1 cellular context compared by ENCODE assay signal in the genomic region with DNA sequence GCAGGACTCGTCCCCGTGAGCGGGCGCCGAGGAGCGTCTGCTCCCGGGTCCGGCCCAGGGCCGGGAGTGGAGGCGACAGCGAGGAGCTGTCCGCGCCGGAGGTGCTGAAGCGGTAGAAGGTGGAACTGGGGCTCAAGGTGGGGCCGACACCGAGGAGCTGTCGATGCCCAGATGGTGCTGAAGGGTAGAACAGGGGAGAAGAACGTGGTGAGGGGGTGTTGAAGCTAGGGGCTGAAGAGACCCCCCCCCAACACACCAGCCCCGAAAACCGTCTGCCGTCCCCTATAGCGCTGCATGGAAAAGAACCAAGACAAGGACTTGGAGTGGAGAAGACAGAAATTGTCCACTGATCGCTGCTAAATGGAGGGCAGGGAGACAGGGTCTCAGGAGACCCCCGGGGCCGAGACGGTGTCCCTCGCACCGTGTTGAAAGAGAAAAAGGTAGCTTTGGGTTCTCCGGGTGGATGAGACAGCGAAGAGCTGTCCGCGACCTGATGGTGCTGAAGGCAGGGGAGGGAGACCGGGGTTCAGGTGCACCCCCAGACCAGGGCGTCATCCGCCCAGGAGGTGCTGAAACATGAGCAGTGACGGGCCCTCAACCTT.
TF ChIP-seq lines count a peak whose summit lies in the region.

No MANE protein-coding gene starts in this region.

TF ChIP-seq in WTC11, 78 proteins besides CTCF, POLR2A, EP300 and RAD21 (continued from another document):
- TF ChIP-seq, protein P1, sequence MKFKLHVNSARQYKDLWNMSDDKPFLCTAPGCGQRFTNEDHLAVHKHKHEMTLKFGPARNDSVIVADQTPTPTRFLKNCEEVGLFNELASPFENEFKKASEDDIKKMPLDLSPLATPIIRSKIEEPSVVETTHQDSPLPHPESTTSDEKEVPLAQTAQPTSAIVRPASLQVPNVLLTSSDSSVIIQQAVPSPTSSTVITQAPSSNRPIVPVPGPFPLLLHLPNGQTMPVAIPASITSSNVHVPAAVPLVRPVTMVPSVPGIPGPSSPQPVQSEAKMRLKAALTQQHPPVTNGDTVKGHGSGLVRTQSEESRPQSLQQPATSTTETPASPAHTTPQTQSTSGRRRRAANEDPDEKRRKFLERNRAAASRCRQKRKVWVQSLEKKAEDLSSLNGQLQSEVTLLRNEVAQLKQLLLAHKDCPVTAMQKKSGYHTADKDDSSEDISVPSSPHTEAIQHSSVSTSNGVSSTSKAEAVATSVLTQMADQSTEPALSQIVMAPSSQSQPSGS (CRISPR knock-in tag; IDR thresholded peaks at IDR 0.05; ENCODE audit: borderline replicate concordance, low read depth), result peak; percentile 75; the same call in 1 of the 2 replicates
